In genomic region chr10:101046332-101047238, GRCh38 we compare ENCODE assay signal across 17 cellular contexts. TPM values are rescaled to one million over a fixed set of nuclear protein-coding genes. Genes with fewer than 3 reads are reported as not detected.
DNase-seq lines count a peak whose midpoint lies in the region; ATAC-seq and TF ChIP-seq lines count a peak whose summit lies in the region.
"Had no signal": no experiment of that assay in that cellular context is flagged by ENCODE, and none has a peak within 500 bp of the region (broad histone marks: within the 10 kb centered on the region; RNA-seq: fewer than 3 reads in every experiment).

No MANE protein-coding gene starts in this region.

- TF ChIP-seq POLR2A in suprapubic skin (IDR thresholded peaks at IDR 0.05): no peak

- peak; percentile 78 for DNase-seq in NCI-H1436 (lab: John Stamatoyannopoulos, UW)
- DNase-seq in NCI-H1436 treated with DMSO at 0.1 percent for 48 hours (lab: John Stamatoyannopoulos, UW): no peak
- DNase-seq in NCI-H2171 (lab: John Stamatoyannopoulos, UW): peak; percentile 28
- DNase-seq in fibroblast of lung (ENCODE audit: low read depth in 2 of 2): peak in 1 of 2 donors; percentile 44
- peak; percentile 72 for DNase-seq in osteoblast (ENCODE audit: insufficient read length, low spot score, missing footprints)
- no peak for DNase-seq in suprapubic skin (ENCODE audit: low spot score in 2 of 2)
- DNase-seq: 8988T; activated gamma-delta T cell; CD4-positive, alpha-beta T cell; dermis blood vessel endothelial cell; heart right ventricle; left ventricle myocardium inferior; SK-N-SH; substantia nigra had no signal

- H3K36me3 ChIP-seq in fibroblast of lung (ENCODE audit: control insufficient read depth, insufficient read depth, low read length): no peaks in the 10 kb centered on the region
- peaks cover 5% of the 10 kb centered on the region for H3K36me3 ChIP-seq in osteoblast (ENCODE audit: insufficient read depth, low read length)
- H3K36me3 ChIP-seq in suprapubic skin: no peaks in the 10 kb centered on the region
- H3K36me3 ChIP-seq: heart right ventricle, left ventricle myocardium inferior had no signal

- H2AFZ ChIP-seq in fibroblast of lung (ENCODE audit: low read length): peak overlapping the region; percentile 10
- peak overlapping the region; percentile 52 for H2AFZ ChIP-seq in osteoblast (ENCODE audit: low read length)

- H4K20me1 ChIP-seq in fibroblast of lung (ENCODE audit: control insufficient read depth, extremely low read depth, insufficient read depth, low read length) (no peaks in the 10 kb centered on the region), osteoblast (ENCODE audit: insufficient read depth, low read length) (no peaks in the 10 kb centered on the region)

- H3K27ac ChIP-seq in fibroblast of lung (ENCODE audit: insufficient read depth, low read length) (no peak overlapping the region), osteoblast (ENCODE audit: low read depth, low read length) (no peak overlapping the region), suprapubic skin (no peak overlapping the region)
- H3K27ac ChIP-seq: heart right ventricle, left ventricle myocardium inferior, VCaP had no signal

- WGBS in suprapubic skin: 40% methylated on average over 22 of the region's 25 CpGs

- no peak overlapping the region for H3K9ac ChIP-seq in fibroblast of lung (ENCODE audit: insufficient read depth, low read length)
- H3K9ac ChIP-seq: SK-N-SH had no signal

- H3K4me3 ChIP-seq in fibroblast of lung (replicated peaks in 1 of 4; ENCODE audit: control extremely low read depth in 1 of 4, insufficient read depth in 1 of 4, low read depth in 3 of 4, low read length in 4 of 4): no peak overlapping the region
- peak overlapping the region; percentile 26 for H3K4me3 ChIP-seq in osteoblast (ENCODE audit: insufficient read depth, low read length)
- no peak overlapping the region for H3K4me3 ChIP-seq in suprapubic skin
- H3K4me3 ChIP-seq: heart right ventricle, left ventricle myocardium inferior had no signal

- no peaks in the 10 kb centered on the region for H3K9me3 ChIP-seq in fibroblast of lung (ENCODE audit: control insufficient read depth, insufficient read depth, low read depth, low read length)
- no peaks in the 10 kb centered on the region for H3K9me3 ChIP-seq in osteoblast (ENCODE audit: low read depth, low read length)
- H3K9me3 ChIP-seq in suprapubic skin: no peaks in the 10 kb centered on the region
- H3K9me3 ChIP-seq: heart right ventricle, left ventricle myocardium inferior, SK-N-SH had no signal

- H3K27me3 ChIP-seq in fibroblast of lung (ENCODE audit: control insufficient read depth, insufficient read depth, low read length): peaks cover 23% of the 10 kb centered on the region
- peaks cover 38% of the 10 kb centered on the region for H3K27me3 ChIP-seq in osteoblast (ENCODE audit: insufficient read depth, low read length)
- peaks cover 47% of the 10 kb centered on the region for H3K27me3 ChIP-seq in suprapubic skin

- no peak for ATAC-seq in GM19452 (IDR thresholded peaks at IDR 0.05; ENCODE audit: unreplicated experiment)
- ATAC-seq in SK-N-SH treated with all-trans-retinoic acid at 6 μM for 48 hours: no peak
- ATAC-seq: heart right ventricle had no signal

- TF ChIP-seq CTCF in fibroblast of lung (conservative IDR thresholded peaks at IDR 0.05 in 1 of 2, IDR thresholded peaks at IDR 0.05 in 1 of 2; ENCODE audit: low read depth in 1 of 2, low read length in 2 of 2) (no peak), osteoblast (IDR thresholded peaks at IDR 0.05; ENCODE audit: extremely low read depth, low read depth, low read length) (no peak), suprapubic skin (IDR thresholded peaks at IDR 0.05) (no peak)

- H3K4me2 ChIP-seq in fibroblast of lung (ENCODE audit: extremely low read depth, insufficient read depth, low read length): no peak overlapping the region
- H3K4me2 ChIP-seq in osteoblast (ENCODE audit: insufficient read depth, low read length): peak overlapping the region; percentile 50
- H3K4me2 ChIP-seq: SK-N-SH had no signal

- TF ChIP-seq EP300 in suprapubic skin (IDR thresholded peaks at IDR 0.05): no peak

- peaks cover 10% of the 10 kb centered on the region for H3K4me1 ChIP-seq in fibroblast of lung (ENCODE audit: control insufficient read depth, extremely low read depth, insufficient read depth, low read length)
- peaks cover 28% of the 10 kb centered on the region for H3K4me1 ChIP-seq in osteoblast (ENCODE audit: insufficient read depth, low read length)
- peaks cover 40% of the 10 kb centered on the region for H3K4me1 ChIP-seq in suprapubic skin

- H3K79me2 ChIP-seq in fibroblast of lung (ENCODE audit: control insufficient read depth, insufficient read depth, low read length): no peaks in the 10 kb centered on the region
- H3K79me2 ChIP-seq in osteoblast (ENCODE audit: insufficient read depth, low read length): no peaks in the 10 kb centered on the region

TF ChIP-seq in SK-N-SH treated with all-trans-retinoic acid at 6 μM for 48 hours, 23 proteins besides CTCF, POLR2A, EP300 and RAD21 (continues in another document):
- TF ChIP-seq CSDC2 (CRISPR knock-in tag; IDR thresholded peaks at IDR 0.05) (no peak), SNAI2 (CRISPR knock-in tag; IDR thresholded peaks at IDR 0.05) (no peak), ZNF8 (CRISPR knock-in tag; IDR thresholded peaks at IDR 0.05) (no peak), GLIS3 (CRISPR knock-in tag; IDR thresholded peaks at IDR 0.05) (no peak), ARNTL (CRISPR knock-in tag; IDR thresholded peaks at IDR 0.05; ENCODE audit: borderline replicate concordance, low read depth) (no peak), ZFP3 (CRISPR knock-in tag; IDR thresholded peaks at IDR 0.05) (no peak), ZFP30 (CRISPR knock-in tag; IDR thresholded peaks at IDR 0.05) (no peak), BACH2 (CRISPR knock-in tag; IDR thresholded peaks at IDR 0.05; ENCODE audit: borderline replicate concordance) (no peak), ZNF565 (CRISPR knock-in tag; conservative IDR thresholded peaks at IDR 0.05; ENCODE audit: low read depth) (no peak), OSR1 (CRISPR knock-in tag; IDR thresholded peaks at IDR 0.05) (no peak), RARB (CRISPR knock-in tag; IDR thresholded peaks at IDR 0.05) (no peak)
- TF ChIP-seq, protein P1, sequence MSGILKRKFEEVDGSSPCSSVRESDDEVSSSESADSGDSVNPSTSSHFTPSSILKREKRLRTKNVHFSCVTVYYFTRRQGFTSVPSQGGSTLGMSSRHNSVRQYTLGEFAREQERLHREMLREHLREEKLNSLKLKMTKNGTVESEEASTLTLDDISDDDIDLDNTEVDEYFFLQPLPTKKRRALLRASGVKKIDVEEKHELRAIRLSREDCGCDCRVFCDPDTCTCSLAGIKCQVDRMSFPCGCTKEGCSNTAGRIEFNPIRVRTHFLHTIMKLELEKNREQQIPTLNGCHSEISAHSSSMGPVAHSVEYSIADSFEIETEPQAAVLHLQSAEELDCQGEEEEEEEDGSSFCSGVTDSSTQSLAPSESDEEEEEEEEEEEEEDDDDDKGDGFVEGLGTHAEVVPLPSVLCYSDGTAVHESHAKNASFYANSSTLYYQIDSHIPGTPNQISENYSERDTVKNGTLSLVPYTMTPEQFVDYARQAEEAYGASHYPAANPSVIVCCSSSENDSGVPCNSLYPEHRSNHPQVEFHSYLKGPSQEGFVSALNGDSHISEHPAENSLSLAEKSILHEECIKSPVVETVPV (CRISPR knock-in tag; IDR thresholded peaks at IDR 0.05): no peak

RNA-seq across cellular contexts. Expression of gene KAZALD1, which starts 15.2 kb away (rescaled TPM):
- total RNA-seq in fibroblast of lung: 14.4 and 19.8 TPM in 2 replicates
- polyA plus RNA-seq in fibroblast of lung: 4.6 and 15.3 TPM in 2 replicates
- 6.7 and 26.3 TPM in 2 replicates for polyA plus RNA-seq in fibroblast of lung (2012)
- 17.1 and 35.7 TPM in 2 replicates for polyA minus RNA-seq in fibroblast of lung (ENCODE audit: low replicate concordance)
- 26.4 and 30.1 TPM in 2 replicates for total RNA-seq in osteoblast
- 1 to 10 TPM; 1.6 to 4.2 (median 2.5) TPM for total RNA-seq in suprapubic skin
- total RNA-seq: CD4-positive, alpha-beta T cell had no signal

RNA-seq across cellular contexts. Expression of gene SFXN3, which starts 15.6 kb away (rescaled TPM):
- total RNA-seq in fibroblast of lung (39.3 and 55.0 TPM in 2 replicates), osteoblast (103 and 106 TPM in 2 replicates), suprapubic skin (100 to 1,000 TPM in 1 of 4 donors, 10 to 100 TPM in 3; 57.6 to 296 (median 74.3) TPM)
- 79.3 and 90.9 TPM in 2 replicates for polyA plus RNA-seq in fibroblast of lung
- polyA plus RNA-seq in fibroblast of lung (2012): 48.7 and 51.3 TPM in 2 replicates
- 125 and 157 TPM in 2 replicates for polyA minus RNA-seq in fibroblast of lung (ENCODE audit: low replicate concordance)

RNA-seq across cellular contexts. Expression of gene PDZD7, which starts 15.7 kb away (rescaled TPM):
- 1.3 TPM in 2 replicates for total RNA-seq in fibroblast of lung
- polyA plus RNA-seq in fibroblast of lung: 0.42 and 0.50 TPM in 2 replicates
- 1.0 and 1.4 TPM in 2 replicates for polyA plus RNA-seq in fibroblast of lung (2012)
- polyA minus RNA-seq in fibroblast of lung (ENCODE audit: low replicate concordance): 0.08 TPM in 1 of 2 replicates, not detected in the other
- 0.72 and 1.2 TPM in 2 replicates for total RNA-seq in osteoblast
- total RNA-seq in suprapubic skin: 1 to 10 TPM; 1.2 to 6.0 (median 1.8) TPM

RNA-seq across cellular contexts. Expression of gene LZTS2, which starts 47.0 kb away (rescaled TPM):
- total RNA-seq in fibroblast of lung: 120 and 129 TPM in 2 replicates
- 33.2 and 34.7 TPM in 2 replicates for polyA plus RNA-seq in fibroblast of lung
- 71.7 and 81.3 TPM in 2 replicates for polyA plus RNA-seq in fibroblast of lung (2012)
- 51.1 and 59.0 TPM in 2 replicates for polyA minus RNA-seq in fibroblast of lung (ENCODE audit: low replicate concordance)
- total RNA-seq in osteoblast: 117 and 127 TPM in 2 replicates
- total RNA-seq in suprapubic skin: 10 to 100 TPM; 51.9 to 88.8 (median 61.2) TPM

RNA-seq across cellular contexts. Expression of gene TWNK, which starts 59.2 kb away (rescaled TPM):
- total RNA-seq in fibroblast of lung (6.1 and 8.0 TPM in 2 replicates), osteoblast (3.2 and 3.3 TPM in 2 replicates), suprapubic skin (1 to 10 TPM; 7.6 to 9.0 (median 8.1) TPM)
- polyA plus RNA-seq in fibroblast of lung: 3.8 and 6.7 TPM in 2 replicates
- polyA plus RNA-seq in fibroblast of lung (2012): 4.1 and 6.2 TPM in 2 replicates
- 7.5 and 14.6 TPM in 2 replicates for polyA minus RNA-seq in fibroblast of lung (ENCODE audit: low replicate concordance)

Comparison
In these comparisons a context has a peak if more than half of its experiments do, and no peak if none do; other contexts are left out.
1. DNase-seq: peak in NCI-H1436 (single experiment), NCI-H2171 (single experiment) and osteoblast (single experiment); none in NCI-H1436 treated with DMSO at 0.1 percent for 48 hours (single experiment) and suprapubic skin (0 of 2).